38 cellular contexts compared by ENCODE assay signal in the genomic region with DNA sequence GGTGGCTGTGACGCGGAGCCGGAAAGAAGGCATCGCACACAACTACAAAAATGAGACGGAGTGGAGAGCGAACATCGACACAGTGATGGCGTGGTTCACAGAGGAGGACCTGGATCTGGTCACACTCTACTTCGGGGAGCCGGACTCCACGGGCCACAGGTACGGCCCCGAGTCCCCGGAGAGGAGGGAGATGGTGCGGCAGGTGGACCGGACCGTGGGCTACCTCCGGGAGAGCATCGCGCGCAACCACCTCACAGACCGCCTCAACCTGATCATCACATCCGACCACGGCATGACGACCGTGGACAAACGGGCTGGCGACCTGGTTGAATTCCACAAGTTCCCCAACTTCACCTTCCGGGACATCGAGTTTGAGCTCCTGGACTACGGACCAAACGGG. TPM values are rescaled to one million over a fixed set of nuclear protein-coding genes. Genes with fewer than 3 reads are reported as not detected.
"Had no signal": no experiment of that assay in that cellular context is flagged by ENCODE, and none has a peak within 500 bp of the region (broad histone marks: within the 10 kb centered on the region; RNA-seq: fewer than 3 reads in every experiment).

No MANE protein-coding gene starts in this region.

- H3K36me3 ChIP-seq: ascending aorta, cardiac muscle cell had no signal

- H3K27ac Mint-ChIP-seq: activated B cell treated with CpG ODN at 0.5 μM for 24 hours; activated CD4-positive, alpha-beta memory T cell treated with anti-CD3 and anti-CD28 coated beads for 36 hours; activated CD4-positive, alpha-beta T cell treated with anti-CD3 and anti-CD28 coated beads, Interleukin-2, amount 10 ng/mL, durations not matched to agents 24 days and 14 days; activated CD8-positive, alpha-beta T cell treated with anti-CD3 and anti-CD28 coated beads for 36 hours; activated naive CD4-positive, alpha-beta T cell treated with anti-CD3 and anti-CD28 coated beads, Interleukin-2, amount 10 ng/mL, durations not matched to agents 7 days and 5 days; activated naive CD4-positive, alpha-beta T cell treated with anti-CD3 and anti-CD28 coated beads, Interleukin-2, amount 50 U/mL, for 24 hours; activated naive CD8-positive, alpha-beta T cell treated with anti-CD3 and anti-CD28 coated beads, Interleukin-2, amount 10 ng/mL, durations not matched to agents 7 days and 5 days; activated naive CD8-positive, alpha-beta T cell treated with anti-CD3 and anti-CD28 coated beads, Interleukin-2, amount 50 U/mL, for 24 hours; activated T-cell treated with anti-CD3 and anti-CD28 coated beads, Interleukin-2, amount 50 U/mL, for 72 hours; activated T-helper 1 cell treated with anti-CD3 and anti-CD28 coated beads, Interleukin-12 subunit alpha, Interleukin-12 subunit beta, Interleukin-2, Interleukin-4 antibody, amounts not matched to agents 30 ng/mL and 10 ng/mL and 1 ng/mL, durations not matched to agents 14 hours and 24 hours and 36 hours; activated T-helper 17 cell treated with anti-CD3 and anti-CD28 coated beads, Interleukin-2, amount 50 U/mL, for 72 hours; brain; T-helper 1 cell treated with Interleukin-12 subunit alpha and Interleukin-12 subunit beta and Interleukin-4 antibody, amounts not matched to agents 30 μg/mL and 1 μg/mL, for 36 hours; T-helper 2 cell treated with Interferon-gamma antibody and Interleukin-4, amounts not matched to agents 5 μg/mL and 100 μg/mL, for 36 hours had no signal

- H3K9me3 ChIP-seq: ascending aorta had no signal

- DNase-seq: activated B cell treated with CpG ODN at 0.5 μM for 24 hours; activated CD4-positive, alpha-beta memory T cell treated with anti-CD3 and anti-CD28 coated beads for 36 hours; activated CD4-positive, alpha-beta T cell treated with anti-CD3 and anti-CD28 coated beads for 4 hours; activated CD4-positive, alpha-beta T cell treated with anti-CD3 and anti-CD28 coated beads, Interleukin-2, amount 10 ng/mL, durations not matched to agents 24 days and 14 days; activated CD4-positive, alpha-beta T cell treated with anti-CD3 and anti-CD28 coated beads, Interleukin-2, amount 50 U/mL, for 1 hour; activated CD4-positive, alpha-beta T cell treated with anti-CD3 and anti-CD28 coated beads, Interleukin-2, amount 50 U/mL, for 4 hours; activated CD4-positive, CD25-positive, alpha-beta regulatory T cell treated with anti-CD3 and anti-CD28 coated beads, Interleukin-2, amount 50 U/mL, for 72 hours; activated CD8-positive, alpha-beta memory T cell treated with anti-CD3 and anti-CD28 coated beads, Interleukin-2, amount 50 U/mL, for 4 hours; activated CD8-positive, alpha-beta T cell treated with anti-CD3 and anti-CD28 coated beads for 36 hours; activated gamma-delta T cell; activated naive CD4-positive, alpha-beta T cell treated with anti-CD3 and anti-CD28 coated beads, Interleukin-2, amount 10 ng/mL, durations not matched to agents 7 days and 5 days; activated naive CD4-positive, alpha-beta T cell treated with Interleukin-2 at 50 U/mL for 16 hours; activated naive CD8-positive, alpha-beta T cell treated with anti-CD3 and anti-CD28 coated beads, Interleukin-2, amount 10 ng/mL, durations not matched to agents 7 days and 5 days; activated naive CD8-positive, alpha-beta T cell treated with anti-CD3 and anti-CD28 coated beads, Interleukin-2, amount 50 U/mL, for 24 hours; activated T-cell treated with anti-CD3 and anti-CD28 coated beads for 4 hours; activated T-cell treated with anti-CD3 and anti-CD28 coated beads, Interleukin-2, amount 50 U/mL, for 1 hour; activated T-cell treated with anti-CD3 and anti-CD28 coated beads, Interleukin-2, amount 50 U/mL, for 4 hours; activated T-cell treated with anti-CD3 and anti-CD28 coated beads, Interleukin-2, amount 50 U/mL, for 72 hours; amygdala; anterior cingulate cortex; caudate nucleus; cerebellar nuclear complex; T-helper 2 cell; T-helper 9 cell had no signal

- H3K27ac ChIP-seq: ascending aorta, cardiac muscle cell, VCaP had no signal

- ATAC-seq: activated CD8-positive, alpha-beta T cell treated with anti-CD3 and anti-CD28 coated beads for 36 hours; activated naive CD8-positive, alpha-beta T cell treated with anti-CD3 and anti-CD28 coated beads, Interleukin-2, amount 50 U/mL, for 24 hours; activated T-cell treated with anti-CD3 and anti-CD28 coated beads, Interleukin-2, amount 50 U/mL, for 4 hours; activated T-cell treated with anti-CD3 and anti-CD28 coated beads, Interleukin-2, amount 50 U/mL, for 72 hours; activated T-helper 17 cell treated with anti-CD3 and anti-CD28 coated beads, Interleukin-2, amount 50 U/mL, for 72 hours had no signal

- H3K4me1 Mint-ChIP-seq: activated naive CD4-positive, alpha-beta T cell treated with anti-CD3 and anti-CD28 coated beads, Interleukin-2, amount 50 U/mL, for 24 hours had no signal

- H3K9me3 Mint-ChIP-seq: activated B cell treated with CpG ODN at 0.5 μM for 24 hours; activated CD4-positive, alpha-beta memory T cell treated with anti-CD3 and anti-CD28 coated beads for 36 hours; activated CD4-positive, alpha-beta T cell treated with anti-CD3 and anti-CD28 coated beads, Interleukin-2, amount 10 ng/mL, durations not matched to agents 24 days and 14 days; activated CD8-positive, alpha-beta T cell treated with anti-CD3 and anti-CD28 coated beads for 36 hours; activated naive CD4-positive, alpha-beta T cell treated with anti-CD3 and anti-CD28 coated beads, Interleukin-2, amount 10 ng/mL, durations not matched to agents 7 days and 5 days; activated naive CD4-positive, alpha-beta T cell treated with anti-CD3 and anti-CD28 coated beads, Interleukin-2, amount 50 U/mL, for 24 hours; activated naive CD8-positive, alpha-beta T cell treated with anti-CD3 and anti-CD28 coated beads, Interleukin-2, amount 10 ng/mL, durations not matched to agents 7 days and 5 days; activated naive CD8-positive, alpha-beta T cell treated with anti-CD3 and anti-CD28 coated beads, Interleukin-2, amount 50 U/mL, for 24 hours; activated T-cell treated with anti-CD3 and anti-CD28 coated beads, Interleukin-2, amount 50 U/mL, for 4 hours; activated T-cell treated with anti-CD3 and anti-CD28 coated beads, Interleukin-2, amount 50 U/mL, for 72 hours; activated T-helper 1 cell treated with anti-CD3 and anti-CD28 coated beads, Interleukin-12 subunit alpha, Interleukin-12 subunit beta, Interleukin-2, Interleukin-4 antibody, amounts not matched to agents 30 ng/mL and 10 ng/mL and 1 ng/mL, durations not matched to agents 14 hours and 24 hours and 36 hours; activated T-helper 17 cell treated with anti-CD3 and anti-CD28 coated beads, Interleukin-2, amount 50 U/mL, for 72 hours; central memory CD8-positive, alpha-beta T cell; T-helper 1 cell treated with Interleukin-12 subunit alpha and Interleukin-12 subunit beta and Interleukin-4 antibody, amounts not matched to agents 30 μg/mL and 1 μg/mL, for 36 hours; T-helper 2 cell treated with Interferon-gamma antibody and Interleukin-4, amounts not matched to agents 5 μg/mL and 100 μg/mL, for 36 hours had no signal

- H3K4me3 Mint-ChIP-seq: activated B cell treated with CpG ODN at 0.5 μM for 24 hours; activated CD4-positive, alpha-beta memory T cell treated with anti-CD3 and anti-CD28 coated beads for 36 hours; activated CD4-positive, alpha-beta T cell treated with anti-CD3 and anti-CD28 coated beads, Interleukin-2, amount 10 ng/mL, durations not matched to agents 24 days and 14 days; activated CD8-positive, alpha-beta T cell treated with anti-CD3 and anti-CD28 coated beads for 36 hours; activated naive CD4-positive, alpha-beta T cell treated with anti-CD3 and anti-CD28 coated beads, Interleukin-2, amount 10 ng/mL, durations not matched to agents 7 days and 5 days; activated naive CD4-positive, alpha-beta T cell treated with anti-CD3 and anti-CD28 coated beads, Interleukin-2, amount 50 U/mL, for 24 hours; activated naive CD8-positive, alpha-beta T cell; activated naive CD8-positive, alpha-beta T cell treated with anti-CD3 and anti-CD28 coated beads, Interleukin-2, amount 10 ng/mL, durations not matched to agents 7 days and 5 days; activated naive CD8-positive, alpha-beta T cell treated with anti-CD3 and anti-CD28 coated beads, Interleukin-2, amount 50 U/mL, for 24 hours; activated T-cell treated with anti-CD3 and anti-CD28 coated beads, Interleukin-2, amount 50 U/mL, for 4 hours; activated T-cell treated with anti-CD3 and anti-CD28 coated beads, Interleukin-2, amount 50 U/mL, for 72 hours; activated T-helper 1 cell treated with anti-CD3 and anti-CD28 coated beads, Interleukin-12 subunit alpha, Interleukin-12 subunit beta, Interleukin-2, Interleukin-4 antibody, amounts not matched to agents 30 ng/mL and 10 ng/mL and 1 ng/mL, durations not matched to agents 14 hours and 24 hours and 36 hours; activated T-helper 17 cell treated with anti-CD3 and anti-CD28 coated beads, Interleukin-2, amount 50 U/mL, for 72 hours; brain; central memory CD8-positive, alpha-beta T cell; T-helper 1 cell treated with Interleukin-12 subunit alpha and Interleukin-12 subunit beta and Interleukin-4 antibody, amounts not matched to agents 30 μg/mL and 1 μg/mL, for 36 hours; T-helper 2 cell treated with Interferon-gamma antibody and Interleukin-4, amounts not matched to agents 5 μg/mL and 100 μg/mL, for 36 hours had no signal

- H3K4me1 ChIP-seq: ascending aorta had no signal

- H3K27me3 ChIP-seq: ascending aorta, cardiac muscle cell had no signal

- H3K4me3 ChIP-seq: ascending aorta, cardiac muscle cell had no signal

RNA-seq across cellular contexts. Expression of gene ENPP7, which starts 4.4 kb away (rescaled TPM):
- total RNA-seq: activated CD4-positive, alpha-beta T cell treated with anti-CD3 and anti-CD28 coated beads, Interleukin-2, amount 10 ng/mL, durations not matched to agents 24 days and 14 days; activated T-cell treated with anti-CD3 and anti-CD28 coated beads, Interleukin-2, amount 50 U/mL, for 4 hours; activated T-cell treated with anti-CD3 and anti-CD28 coated beads, Interleukin-2, amount 50 U/mL, for 72 hours; bronchial epithelial cell; cardiac muscle cell; chondrocyte had no signal
- polyA plus RNA-seq: adipose tissue, cardiac muscle cell had no signal
